Comparison of ENCODE assay signal across 23 cellular contexts in genomic region chr15:67524235-67524634, GRCh38. TPM values are rescaled to one million over a fixed set of nuclear protein-coding genes. Genes with fewer than 3 reads are reported as not detected.
DNase-seq lines count a peak whose midpoint lies in the region; ATAC-seq and TF ChIP-seq lines count a peak whose summit lies in the region.
"Had no signal": no experiment of that assay in that cellular context is flagged by ENCODE, and none has a peak within 500 bp of the region (broad histone marks: within the 10 kb centered on the region; RNA-seq: fewer than 3 reads in every experiment).

No MANE protein-coding gene starts in this region.

- H3K27me3 Mint-ChIP-seq in CD4-positive, CD25-positive, alpha-beta regulatory T cell = no peaks in the 10 kb centered on the region
- H3K27me3 Mint-ChIP-seq in HFFc6 (ENCODE audit: insufficient read depth) = no peaks in the 10 kb centered on the region
- H3K27me3 Mint-ChIP-seq in activated T-helper 17 cell treated with anti-CD3 and anti-CD28 coated beads, Interleukin-2, amount 50 U/mL, for 72 hours = no peaks in the 10 kb centered on the region
- H3K27me3 Mint-ChIP-seq in naive thymus-derived CD4-positive, alpha-beta T cell = no peaks in the 10 kb centered on the region
- H3K27me3 Mint-ChIP-seq: activated B cell treated with CpG ODN at 0.5 μM for 24 hours; central memory CD8-positive, alpha-beta T cell had no signal

- H3K4me1 ChIP-seq in CD4-positive, CD25-positive, alpha-beta regulatory T cell (ENCODE audit: control insufficient read depth, insufficient read depth, low read length, poor library complexity, severe bottlenecking) = peaks cover 32% of the 10 kb centered on the region
- peaks cover 16 to 28% of the 10 kb centered on the region in 2 donors for H3K4me1 ChIP-seq in naive thymus-derived CD4-positive, alpha-beta T cell (ENCODE audit: control insufficient read depth in 2 of 2, insufficient read depth in 2 of 2, low read length in 2 of 2)

- H3K27me3 ChIP-seq in CD4-positive, CD25-positive, alpha-beta regulatory T cell (ENCODE audit: control insufficient read depth, insufficient read depth, low read length) = no peaks in the 10 kb centered on the region
- no peaks in the 10 kb centered on the region for H3K27me3 ChIP-seq in naive thymus-derived CD4-positive, alpha-beta T cell (ENCODE audit: control insufficient read depth in 2 of 2, insufficient read depth in 2 of 2, low read length in 2 of 2)
- H3K27me3 ChIP-seq: esophagus muscularis mucosa had no signal

- no peak for ATAC-seq in CD4-positive, CD25-positive, alpha-beta regulatory T cell (ENCODE audit: low read depth in 2 of 2)
- no peak for ATAC-seq in activated T-helper 17 cell treated with anti-CD3 and anti-CD28 coated beads, Interleukin-2, amount 50 U/mL, for 72 hours (replicated peaks)
- ATAC-seq in naive thymus-derived CD4-positive, alpha-beta T cell = no peak
- no peak for ATAC-seq in GM19351 (IDR thresholded peaks at IDR 0.05; ENCODE audit: unreplicated experiment)
- ATAC-seq: GM23338; left lobe of liver; right cardiac atrium; stimulated activated effector memory CD8-positive, alpha-beta T cell treated with anti-CD3 and anti-CD28 coated beads, Interleukin-12 subunit alpha, Interleukin-12 subunit beta, amount 100 ng/mL, for 72 hours had no signal

- no peaks in the 10 kb centered on the region for H3K9me3 ChIP-seq in CD4-positive, CD25-positive, alpha-beta regulatory T cell (ENCODE audit: control insufficient read depth in 2 of 2, low read length in 2 of 2)
- H3K9me3 ChIP-seq in naive thymus-derived CD4-positive, alpha-beta T cell (ENCODE audit: control insufficient read depth in 2 of 3, low read length in 3 of 3) = no peaks in the 10 kb centered on the region
- H3K9me3 ChIP-seq: Caco-2, esophagus muscularis mucosa had no signal

- POLR2A ChIA-PET in naive thymus-derived CD4-positive, alpha-beta T cell (lab: Charles Lee) = interaction anchor here (0.6 to 5.9 kb wide), 5 partner anchors 16 to 737 kb away, joined by 3 to 43 read pairs (median 3); partner anchors contain the start of gene MAP2K5
- POLR2A ChIA-PET in RWPE1 (lab: Yijun Ruan, JAX; ENCODE audit: low non-redundant PET) = no interaction called here

- peaks cover 20 to 38% (median 35%) of the 10 kb centered on the region in 4 donors for H3K4me1 Mint-ChIP-seq in CD4-positive, CD25-positive, alpha-beta regulatory T cell
- peaks cover 43% of the 10 kb centered on the region for H3K4me1 Mint-ChIP-seq in HFFc6 (ENCODE audit: low read depth)
- peaks cover 15% of the 10 kb centered on the region for H3K4me1 Mint-ChIP-seq in activated T-helper 17 cell treated with anti-CD3 and anti-CD28 coated beads, Interleukin-2, amount 50 U/mL, for 72 hours
- H3K4me1 Mint-ChIP-seq in naive thymus-derived CD4-positive, alpha-beta T cell = peaks cover 18 to 37% (median 31%) of the 10 kb centered on the region in 7 donors

- H3K36me3 ChIP-seq in CD4-positive, CD25-positive, alpha-beta regulatory T cell (ENCODE audit: control insufficient read depth, insufficient read depth, low read length) = peaks cover 16% of the 10 kb centered on the region
- peaks cover 0 to 14% (median 0%) of the 10 kb centered on the region in 3 experiments for H3K36me3 ChIP-seq in naive thymus-derived CD4-positive, alpha-beta T cell (ENCODE audit: control insufficient read depth in 2 of 3, insufficient read depth in 3 of 3, low read length in 3 of 3)

- TF ChIP-seq CTCF in HFFc6 (IDR thresholded peaks at IDR 0.05) (no peak), RWPE1 (conservative IDR thresholded peaks at IDR 0.05; ENCODE audit: low read depth) (no peak)

- peak overlapping the region; percentile 5 to 57 (median 57) for H3K27ac Mint-ChIP-seq in CD4-positive, CD25-positive, alpha-beta regulatory T cell
- peak overlapping the region; percentile 5; the same call in 1 of the 2 replicates for H3K27ac Mint-ChIP-seq in HFFc6
- no peak overlapping the region for H3K27ac Mint-ChIP-seq in activated T-helper 17 cell treated with anti-CD3 and anti-CD28 coated beads, Interleukin-2, amount 50 U/mL, for 72 hours
- H3K27ac Mint-ChIP-seq in naive thymus-derived CD4-positive, alpha-beta T cell = peak overlapping the region in 6 of 9 donors; percentile 54 to 81 (median 68)
- H3K27ac Mint-ChIP-seq: activated B cell treated with CpG ODN at 0.5 μM for 24 hours; activated T-helper 2 cell treated with anti-CD3 and anti-CD28 coated beads, Interferon-gamma antibody, Interleukin-2, Interleukin-4, amounts not matched to agents 10 μg/mL and 5 μg/mL and 100 μg/mL, durations not matched to agents 14 hours and 24 hours and 36 hours; GM23338; stimulated activated effector memory CD8-positive, alpha-beta T cell treated with anti-CD3 and anti-CD28 coated beads, Interleukin-12 subunit alpha, Interleukin-12 subunit beta, amount 100 ng/mL, for 72 hours had no signal

- H3K4me3 Mint-ChIP-seq in CD4-positive, CD25-positive, alpha-beta regulatory T cell = peak overlapping the region in 3 of 4 donors; percentile 45 to 91 (median 71)
- peak overlapping the region; percentile 47 for H3K4me3 Mint-ChIP-seq in HFFc6
- H3K4me3 Mint-ChIP-seq in activated T-helper 17 cell treated with anti-CD3 and anti-CD28 coated beads, Interleukin-2, amount 50 U/mL, for 72 hours = peak overlapping the region; percentile 21
- H3K4me3 Mint-ChIP-seq in naive thymus-derived CD4-positive, alpha-beta T cell = peak overlapping the region in 1 of 10 donors; percentile 41
- H3K4me3 Mint-ChIP-seq: activated B cell treated with CpG ODN at 0.5 μM for 24 hours; central memory CD8-positive, alpha-beta T cell; GM23338; stimulated activated effector memory CD8-positive, alpha-beta T cell treated with anti-CD3 and anti-CD28 coated beads, Interleukin-12 subunit alpha, Interleukin-12 subunit beta, amount 100 ng/mL, for 72 hours had no signal

- no peak overlapping the region for H3K4me3 ChIP-seq in CD4-positive, CD25-positive, alpha-beta regulatory T cell (ENCODE audit: low read depth, low read length)
- no peak overlapping the region for H3K4me3 ChIP-seq in naive thymus-derived CD4-positive, alpha-beta T cell (ENCODE audit: low read length)
- H3K4me3 ChIP-seq: esophagus muscularis mucosa, GM23338 had no signal

- CTCF ChIA-PET in naive thymus-derived CD4-positive, alpha-beta T cell (lab: Charles Lee) = interaction anchor here (1.4 kb wide), 1 partner anchor 317 kb away, joined by 4 read pairs; no protein-coding TSS in a partner anchor
- CTCF ChIA-PET in RWPE1 (lab: Yijun Ruan, JAX) = interaction anchor here (1.2 kb wide), 1 partner anchor 317 kb away, joined by 4 read pairs; no protein-coding TSS in a partner anchor

- H3K36me3 Mint-ChIP-seq in CD4-positive, CD25-positive, alpha-beta regulatory T cell = peaks cover 5% of the 10 kb centered on the region
- H3K36me3 Mint-ChIP-seq in HFFc6 (ENCODE audit: low read depth) = peaks cover 26% of the 10 kb centered on the region
- H3K36me3 Mint-ChIP-seq in activated T-helper 17 cell treated with anti-CD3 and anti-CD28 coated beads, Interleukin-2, amount 50 U/mL, for 72 hours (ENCODE audit: low read depth) = peaks cover 26% of the 10 kb centered on the region
- peaks cover 0 to 7% (median 0%) of the 10 kb centered on the region in 5 donors for H3K36me3 Mint-ChIP-seq in naive thymus-derived CD4-positive, alpha-beta T cell

- intact Hi-C loops in naive thymus-derived CD4-positive, alpha-beta T cell (cut with micrococcal nuclease) = loop anchor here (5.0 to 10.0 kb wide), 4 partner anchors 67 to 531 kb away; partner anchors contain the start of gene PIAS1 (in 1 of the 2)

- no peaks in the 10 kb centered on the region for H3K9me3 Mint-ChIP-seq in CD4-positive, CD25-positive, alpha-beta regulatory T cell
- no peaks in the 10 kb centered on the region for H3K9me3 Mint-ChIP-seq in HFFc6
- no peaks in the 10 kb centered on the region for H3K9me3 Mint-ChIP-seq in activated T-helper 17 cell treated with anti-CD3 and anti-CD28 coated beads, Interleukin-2, amount 50 U/mL, for 72 hours
- H3K9me3 Mint-ChIP-seq in naive thymus-derived CD4-positive, alpha-beta T cell = no peaks in the 10 kb centered on the region
- H3K9me3 Mint-ChIP-seq: activated B cell treated with CpG ODN at 0.5 μM for 24 hours; activated T-helper 2 cell treated with anti-CD3 and anti-CD28 coated beads, Interferon-gamma antibody, Interleukin-2, Interleukin-4, amounts not matched to agents 10 μg/mL and 5 μg/mL and 100 μg/mL, durations not matched to agents 14 hours and 24 hours and 36 hours; central memory CD8-positive, alpha-beta T cell; GM23338; stimulated activated effector memory CD8-positive, alpha-beta T cell treated with anti-CD3 and anti-CD28 coated beads, Interleukin-12 subunit alpha, Interleukin-12 subunit beta, amount 100 ng/mL, for 72 hours had no signal

- peak overlapping the region; percentile 8 for H3K27ac ChIP-seq in CD4-positive, CD25-positive, alpha-beta regulatory T cell (ENCODE audit: insufficient read depth, low read length, poor library complexity, severe bottlenecking)
- no peak overlapping the region for H3K27ac ChIP-seq in naive thymus-derived CD4-positive, alpha-beta T cell (ENCODE audit: low read depth, low read length)
- H3K27ac ChIP-seq in RWPE1 = no peak overlapping the region
- H3K27ac ChIP-seq: esophagus muscularis mucosa had no signal

- no peak for DNase-seq in CD4-positive, CD25-positive, alpha-beta regulatory T cell
- DNase-seq in HFFc6 (no peak), RWPE1 (ENCODE audit: low spot score) (no peak)
- no peak for DNase-seq in naive thymus-derived CD4-positive, alpha-beta T cell
- no peak for DNase-seq in activated CD4-positive, alpha-beta T cell treated with anti-CD3 and anti-CD28 coated beads, Interleukin-2, amount 50 U/mL, for 1 hour
- DNase-seq in activated CD4-positive, CD25-positive, alpha-beta regulatory T cell treated with anti-CD3 and anti-CD28 coated beads, Interleukin-2, amount 50 U/mL, for 72 hours = no peak
- DNase-seq: activated B cell treated with CpG ODN at 0.5 μM for 24 hours; amniotic stem cell; Caco-2; effector CD4-positive, alpha-beta T cell; NCI-H1105; NCI-H524 treated with DMSO at 0.1 percent for 48 hours; right cardiac atrium; Right ventricle myocardium superior; T-helper 2 cell had no signal

RNA-seq across cellular contexts. Expression of gene C15orf61, which starts 3.3 kb away (rescaled TPM):
- total RNA-seq in CD4-positive, CD25-positive, alpha-beta regulatory T cell = 10.8 TPM
- 10 to 100 TPM in 1 of 4 donors, 1 to 10 TPM in 3; 8.6 to 13.9 (median 9.3) TPM for polyA plus RNA-seq in CD4-positive, CD25-positive, alpha-beta regulatory T cell
- total RNA-seq in HFFc6 (2021; fragmentation: NEBNext Ultra II Directional; extraction: Animal tissue kit (Norgen Biotek cat#: 25700)) = 1 to 10 TPM; 5.1 to 7.5 (median 5.9) TPM
- total RNA-seq in activated T-helper 17 cell treated with anti-CD3 and anti-CD28 coated beads, Interleukin-2, amount 50 U/mL, for 72 hours = 1 to 10 TPM; 2.9 to 4.2 TPM
- 10 to 100 TPM in 2 of 5 experiments, 1 to 10 TPM in 3; 4.3 to 11.0 (median 8.2) TPM for total RNA-seq in naive thymus-derived CD4-positive, alpha-beta T cell
- polyA plus RNA-seq in naive thymus-derived CD4-positive, alpha-beta T cell = 10 to 100 TPM in 1 of 2 donors, 1 to 10 TPM in 1; 6.1 to 11.4 TPM

RNA-seq across cellular contexts. Expression of gene MAP2K5, which starts 18.3 kb away (rescaled TPM):
- total RNA-seq in CD4-positive, CD25-positive, alpha-beta regulatory T cell = 30.8 TPM
- polyA plus RNA-seq in CD4-positive, CD25-positive, alpha-beta regulatory T cell = 10 to 100 TPM; 14.5 to 20.9 (median 17.0) TPM
- total RNA-seq in HFFc6 (2021; fragmentation: NEBNext Ultra II Directional; extraction: Animal tissue kit (Norgen Biotek cat#: 25700)) = 10 to 100 TPM; 10.2 to 14.3 (median 13.3) TPM
- total RNA-seq in activated T-helper 17 cell treated with anti-CD3 and anti-CD28 coated beads, Interleukin-2, amount 50 U/mL, for 72 hours = 10 to 100 TPM; 16.1 to 17.9 TPM
- total RNA-seq in naive thymus-derived CD4-positive, alpha-beta T cell = 10 to 100 TPM; 23.4 to 43.4 (median 35.7) TPM
- polyA plus RNA-seq in naive thymus-derived CD4-positive, alpha-beta T cell = 10 to 100 TPM; 22.7 to 25.0 TPM
